In the genomic region with DNA sequence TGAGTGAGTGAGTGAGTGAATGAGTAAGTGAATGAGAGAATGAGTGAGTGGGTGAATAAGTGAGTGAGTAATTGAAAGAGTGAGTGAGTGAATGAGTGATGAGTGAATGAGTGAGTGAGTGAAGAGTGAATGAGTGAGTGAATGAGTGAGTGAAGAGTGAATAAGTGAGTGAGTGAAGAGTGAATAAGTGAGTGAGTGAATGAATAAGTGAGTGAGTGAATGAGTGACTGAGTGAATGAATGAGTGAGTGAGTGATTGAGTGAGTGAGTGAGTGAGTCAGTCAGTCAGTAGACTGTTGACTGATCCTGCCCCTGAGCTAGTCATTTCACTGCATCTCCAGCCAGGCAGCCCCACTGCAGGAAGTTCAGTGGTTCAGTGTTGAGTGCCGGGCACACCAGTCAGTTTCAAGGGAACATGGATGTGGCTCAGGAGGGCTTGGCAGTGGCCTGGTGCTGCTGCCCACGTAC, we compare ENCODE assay signal across 28 cellular contexts.
DNase-seq lines count a peak whose midpoint lies in the region; ATAC-seq and TF ChIP-seq lines count a peak whose summit lies in the region.
"Had no signal": no experiment of that assay in that cellular context is flagged by ENCODE, and none has a peak within 500 bp of the region (broad histone marks: within the 10 kb centered on the region; RNA-seq: fewer than 3 reads in every experiment).

No MANE protein-coding gene starts in this region.

- H3K9ac ChIP-seq in neuronal stem cell (ENCODE audit: low read depth, low read length, poor library complexity): no peak overlapping the region

- H4K91ac ChIP-seq in neuronal stem cell (ENCODE audit: low read depth, low read length, poor library complexity): no peak overlapping the region

- peak overlapping the region; percentile 51 for H3K18ac ChIP-seq in neuronal stem cell (ENCODE audit: low read length)

- no peak overlapping the region for H3K4ac ChIP-seq in neuronal stem cell (ENCODE audit: low read length)

- H2AK5ac ChIP-seq in neuronal stem cell (ENCODE audit: low read depth, low read length): no peak overlapping the region

- H3K4me3 Mint-ChIP-seq in activated naive CD4-positive, alpha-beta T cell treated with anti-CD3 and anti-CD28 coated beads, Interleukin-2, amount 10 ng/mL, durations not matched to agents 7 days and 5 days: no peak overlapping the region
- no peak overlapping the region for H3K4me3 Mint-ChIP-seq in activated T-helper 17 cell treated with anti-CD3 and anti-CD28 coated beads, Interleukin-2, amount 50 U/mL, for 72 hours
- H3K4me3 Mint-ChIP-seq: activated B cell treated with CpG ODN at 0.5 μM for 24 hours, B cell, nephron, type B pancreatic cell had no signal

- H3K36me3 ChIP-seq in neuronal stem cell (replicated peaks in 1 of 2; ENCODE audit: control insufficient read depth in 2 of 2, insufficient read depth in 2 of 2, low read length in 2 of 2): no peaks in the 10 kb centered on the region
- H3K36me3 ChIP-seq: breast epithelium, SJCRH30 had no signal

- H3K4me3 ChIP-seq in NB4 (ENCODE audit: low read depth, low read length): no peak overlapping the region
- H3K4me3 ChIP-seq in neuronal stem cell (ENCODE audit: low read length in 2 of 2): no peak overlapping the region
- H3K4me3 ChIP-seq: breast epithelium, mucosa of descending colon, PC-9, SJCRH30 had no signal

- no peak overlapping the region for H4K8ac ChIP-seq in neuronal stem cell (ENCODE audit: low read depth, low read length)

- no peaks in the 10 kb centered on the region for H3K4me1 Mint-ChIP-seq in activated naive CD4-positive, alpha-beta T cell treated with anti-CD3 and anti-CD28 coated beads, Interleukin-2, amount 10 ng/mL, durations not matched to agents 7 days and 5 days
- no peaks in the 10 kb centered on the region for H3K4me1 Mint-ChIP-seq in activated T-helper 17 cell treated with anti-CD3 and anti-CD28 coated beads, Interleukin-2, amount 50 U/mL, for 72 hours
- H3K4me1 Mint-ChIP-seq: activated B cell treated with CpG ODN at 0.5 μM for 24 hours, B cell, nephron had no signal

- H3K9me3 Mint-ChIP-seq in activated naive CD4-positive, alpha-beta T cell treated with anti-CD3 and anti-CD28 coated beads, Interleukin-2, amount 50 U/mL, for 72 hours: peaks cover 5 to 6% of the 10 kb centered on the region in 2 donors
- no peaks in the 10 kb centered on the region for H3K9me3 Mint-ChIP-seq in activated naive CD4-positive, alpha-beta T cell treated with anti-CD3 and anti-CD28 coated beads, Interleukin-2, amount 10 ng/mL, durations not matched to agents 7 days and 5 days
- peaks cover 5% of the 10 kb centered on the region for H3K9me3 Mint-ChIP-seq in activated T-helper 17 cell treated with anti-CD3 and anti-CD28 coated beads, Interleukin-2, amount 50 U/mL, for 72 hours
- H3K9me3 Mint-ChIP-seq: activated B cell treated with CpG ODN at 0.5 μM for 24 hours; CD8-positive, alpha-beta memory T cell; type B pancreatic cell had no signal

- H2AFZ ChIP-seq in neuronal stem cell (ENCODE audit: low read length): no peak overlapping the region
- H2AFZ ChIP-seq: PC-9 had no signal

- H2BK15ac ChIP-seq in neuronal stem cell (ENCODE audit: low read length): no peak overlapping the region

- no CpG with 5 or more reads among the region's 2 CpGs for WGBS in neuronal stem cell (ENCODE audit: extremely low coverage in 2 of 2, insufficient read length in 2 of 2, insufficient replicate concordance in 1 of 2), 2 donors

- DNase-seq in activated naive CD4-positive, alpha-beta T cell treated with anti-CD3 and anti-CD28 coated beads, Interleukin-2, amount 50 U/mL, for 72 hours (ENCODE audit: low spot score in 2 of 2): no peak
- no peak for DNase-seq in activated naive CD4-positive, alpha-beta T cell treated with anti-CD3 and anti-CD28 coated beads, Interleukin-2, amount 10 ng/mL, durations not matched to agents 7 days and 5 days
- DNase-seq in NB4 (ENCODE audit: low read depth) (peak; percentile 28), neuronal stem cell (ENCODE audit: low spot score) (no peak), DMS79 (lab: John Stamatoyannopoulos, UW) (no peak), erythroblast (lab: John Stamatoyannopoulos, UW) (no peak), GDM1 (lab: John Stamatoyannopoulos, UW) (no peak)
- DNase-seq: activated B cell treated with CpG ODN at 0.5 μM for 24 hours; activated T-cell treated with anti-CD3 and anti-CD28 coated beads, Interleukin-2, amount 50 U/mL, for 1 hour; CD8-positive, alpha-beta memory T cell; DMS 273 treated with DMSO at 0.1 percent for 48 hours; effector CD4-positive, alpha-beta T cell; GF-D8; Karpas-422; mucosa of descending colon; NCI-H1092 treated with DMSO at 0.1 percent for 48 hours; NCI-H187 treated with DMSO at 0.1 percent for 48 hours; NCI-H524; PC-9; SJCRH30; T1000 had no signal

- TF ChIP-seq POLR2A in NB4 (IDR thresholded peaks at IDR 0.05; ENCODE audit: extremely low read depth, insufficient read length): no peak
- TF ChIP-seq POLR2A in erythroblast (IDR thresholded peaks at IDR 0.05; ENCODE audit: low read length): no peak

- no peaks in the 10 kb centered on the region for H3K9me3 ChIP-seq in neuronal stem cell (replicated peaks in 1 of 2; ENCODE audit: control insufficient read depth in 2 of 2, insufficient read depth in 1 of 2, low read depth in 1 of 2, low read length in 2 of 2)
- H3K9me3 ChIP-seq: breast epithelium, mucosa of descending colon, SJCRH30 had no signal

- no peak overlapping the region for H3K27ac ChIP-seq in neuronal stem cell (replicated peaks; ENCODE audit: low read length)
- H3K27ac ChIP-seq: breast epithelium, PC-9, SJCRH30 had no signal

- no peak overlapping the region for H3K4me2 ChIP-seq in neuronal stem cell (ENCODE audit: insufficient read depth, low read length, poor library complexity, severe bottlenecking)
- H3K4me2 ChIP-seq: PC-9 had no signal

- no peak overlapping the region for H2BK120ac ChIP-seq in neuronal stem cell (ENCODE audit: low read depth, low read length)

- TF ChIP-seq CTCF in NB4 (IDR thresholded peaks at IDR 0.05; ENCODE audit: low read depth, low read length): no peak

- H3K27me3 ChIP-seq in neuronal stem cell (ENCODE audit: control insufficient read depth in 3 of 3, insufficient read depth in 3 of 3, low read depth in 1 of 3, low read length in 3 of 3): peaks cover 0 to 9% (median 0%) of the 10 kb centered on the region in 3 experiments
- H3K27me3 ChIP-seq: breast epithelium, SJCRH30 had no signal

- no peak overlapping the region for H3K23ac ChIP-seq in neuronal stem cell (ENCODE audit: low read depth, low read length, poor library complexity)

- no peaks in the 10 kb centered on the region for H3K36me3 Mint-ChIP-seq in activated naive CD4-positive, alpha-beta T cell treated with anti-CD3 and anti-CD28 coated beads, Interleukin-2, amount 50 U/mL, for 72 hours
- no peaks in the 10 kb centered on the region for H3K36me3 Mint-ChIP-seq in activated naive CD4-positive, alpha-beta T cell treated with anti-CD3 and anti-CD28 coated beads, Interleukin-2, amount 10 ng/mL, durations not matched to agents 7 days and 5 days
- H3K36me3 Mint-ChIP-seq in activated T-helper 17 cell treated with anti-CD3 and anti-CD28 coated beads, Interleukin-2, amount 50 U/mL, for 72 hours (ENCODE audit: low read depth): no peaks in the 10 kb centered on the region

- H3K4me1 ChIP-seq in neuronal stem cell (ENCODE audit: control insufficient read depth in 2 of 2, insufficient read depth in 1 of 2, low read depth in 1 of 2, low read length in 2 of 2): peaks cover 0 to 9% of the 10 kb centered on the region in 2 donors
- H3K4me1 ChIP-seq: breast epithelium, SJCRH30 had no signal

- no peak overlapping the region for H2BK5ac ChIP-seq in neuronal stem cell (ENCODE audit: low read length)

- no peak overlapping the region for H2BK12ac ChIP-seq in neuronal stem cell (ENCODE audit: low read length)

- ATAC-seq in activated naive CD4-positive, alpha-beta T cell treated with anti-CD3 and anti-CD28 coated beads, Interleukin-2, amount 50 U/mL, for 72 hours: peak; percentile 54 to 85
- ATAC-seq in activated T-helper 17 cell treated with anti-CD3 and anti-CD28 coated beads, Interleukin-2, amount 50 U/mL, for 72 hours (replicated peaks): peak; percentile 80
- ATAC-seq: HCT116, mucosa of descending colon, right cardiac atrium had no signal

- peak overlapping the region in 1 of 2 donors; percentile 46 for H3K27ac Mint-ChIP-seq in activated naive CD4-positive, alpha-beta T cell treated with anti-CD3 and anti-CD28 coated beads, Interleukin-2, amount 50 U/mL, for 72 hours
- H3K27ac Mint-ChIP-seq in activated naive CD4-positive, alpha-beta T cell treated with anti-CD3 and anti-CD28 coated beads, Interleukin-2, amount 10 ng/mL, durations not matched to agents 7 days and 5 days: no peak overlapping the region
- H3K27ac Mint-ChIP-seq in activated T-helper 17 cell treated with anti-CD3 and anti-CD28 coated beads, Interleukin-2, amount 50 U/mL, for 72 hours: no peak overlapping the region
- H3K27ac Mint-ChIP-seq: activated B cell treated with CpG ODN at 0.5 μM for 24 hours, B cell, nephron, type B pancreatic cell had no signal

- H3K79me1 ChIP-seq in neuronal stem cell (ENCODE audit: low read depth, low read length): peaks cover 1% of the 10 kb centered on the region

- H3K14ac ChIP-seq in neuronal stem cell (ENCODE audit: low read length): no peak overlapping the region

- H3K27me3 Mint-ChIP-seq in activated naive CD4-positive, alpha-beta T cell treated with anti-CD3 and anti-CD28 coated beads, Interleukin-2, amount 10 ng/mL, durations not matched to agents 7 days and 5 days: peaks cover 3% of the 10 kb centered on the region
- peaks cover 8% of the 10 kb centered on the region for H3K27me3 Mint-ChIP-seq in activated T-helper 17 cell treated with anti-CD3 and anti-CD28 coated beads, Interleukin-2, amount 50 U/mL, for 72 hours
- H3K27me3 Mint-ChIP-seq: activated B cell treated with CpG ODN at 0.5 μM for 24 hours, B cell had no signal

- CTCF ChIA-PET in activated naive CD4-positive, alpha-beta T cell treated with anti-CD3 and anti-CD28 coated beads, Interleukin-2, amount 10 ng/mL, durations not matched to agents 7 days and 5 days (lab: Charles Lee): no interaction called here
